ENCODE assay signal across 27 cellular contexts in the genomic region with DNA sequence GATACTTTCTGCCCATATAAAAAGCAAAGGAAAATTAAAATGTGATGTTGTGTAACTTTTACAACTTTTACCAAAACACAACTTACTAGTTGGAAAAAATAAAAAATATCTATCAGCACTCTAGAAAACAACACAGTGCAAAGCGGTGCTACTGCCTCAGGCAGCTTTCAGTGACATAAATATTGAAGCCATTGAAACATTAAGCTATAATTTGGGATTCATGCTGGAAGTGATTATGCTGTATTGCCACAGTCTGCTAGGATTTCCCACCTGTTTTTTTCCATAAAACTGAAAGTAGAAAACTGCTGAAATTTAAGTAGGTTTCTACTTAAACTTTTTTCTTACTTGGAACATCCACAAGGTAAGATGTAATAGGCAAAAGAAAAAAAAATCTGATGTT.
"Had no signal": no experiment of that assay in that cellular context is flagged by ENCODE, and none has a peak within 500 bp of the region (broad histone marks: within the 10 kb centered on the region; RNA-seq: fewer than 3 reads in every experiment).

No MANE protein-coding gene starts in this region.

- H3K27me3 ChIP-seq: ascending aorta, breast epithelium, cardiac muscle cell, colonic mucosa, esophagus squamous epithelium had no signal

- H3K4me1 ChIP-seq: ascending aorta, breast epithelium, colonic mucosa, esophagus squamous epithelium had no signal

- H3K36me3 ChIP-seq: ascending aorta, breast epithelium, cardiac muscle cell, colonic mucosa, esophagus squamous epithelium had no signal

- H3K9me3 ChIP-seq: breast epithelium, colonic mucosa, esophagus squamous epithelium had no signal

- ATAC-seq: activated CD4-positive, alpha-beta T cell treated with anti-CD3 and anti-CD28 coated beads for 36 hours; activated naive CD4-positive, alpha-beta T cell treated with anti-CD3 and anti-CD28 coated beads, Interleukin-2, amount 50 U/mL, for 72 hours; activated T-cell treated with anti-CD3 and anti-CD28 coated beads, Interleukin-2, amount 50 U/mL, for 72 hours had no signal

- H3K4me3 ChIP-seq: ascending aorta, breast epithelium, cardiac muscle cell, colonic mucosa, esophagus squamous epithelium had no signal

- DNase-seq: activated CD4-positive, alpha-beta memory T cell treated with anti-CD3 and anti-CD28 coated beads, Interleukin-2, amount 10 ng/mL, durations not matched to agents 7 days and 5 days; activated CD4-positive, alpha-beta T cell treated with anti-CD3 and anti-CD28 coated beads for 36 hours; activated CD4-positive, alpha-beta T cell treated with anti-CD3 and anti-CD28 coated beads, Interleukin-2, amount 10 ng/mL, durations not matched to agents 24 days and 14 days; activated CD4-positive, CD25-positive, alpha-beta regulatory T cell; activated CD4-positive, CD25-positive, alpha-beta regulatory T cell treated with anti-CD3 and anti-CD28 coated beads, Interleukin-2, amount 50 U/mL, for 72 hours; activated CD8-positive, alpha-beta memory T cell treated with anti-CD3 and anti-CD28 coated beads, Interleukin-2, amount 50 U/mL, for 48 hours; activated gamma-delta T cell; activated naive CD4-positive, alpha-beta T cell; activated naive CD4-positive, alpha-beta T cell treated with anti-CD3 and anti-CD28 coated beads, Interleukin-2, amount 10 ng/mL, durations not matched to agents 7 days and 5 days; activated naive CD8-positive, alpha-beta T cell treated with anti-CD3 and anti-CD28 coated beads, Interleukin-2, amount 10 ng/mL, durations not matched to agents 7 days and 5 days; activated T-cell treated with anti-CD3 and anti-CD28 coated beads for 4 hours; activated T-cell treated with anti-CD3 and anti-CD28 coated beads, Interleukin-2, amount 50 U/mL, for 24 hours; activated T-cell treated with anti-CD3 and anti-CD28 coated beads, Interleukin-2, amount 50 U/mL, for 72 hours; central memory CD4-positive, alpha-beta T cell; cerebellar nuclear complex; colonic mucosa; effector CD8-positive, alpha-beta T cell; esophagus squamous epithelium; foreskin fibroblast; head of caudate nucleus; hippocampal formation; T1000 had no signal

- H3K27ac ChIP-seq: ascending aorta, breast epithelium, cardiac muscle cell, colonic mucosa, epithelial cell of prostate, esophagus squamous epithelium had no signal
